ENCODE assay signal across 8 cellular contexts in the genomic region with DNA sequence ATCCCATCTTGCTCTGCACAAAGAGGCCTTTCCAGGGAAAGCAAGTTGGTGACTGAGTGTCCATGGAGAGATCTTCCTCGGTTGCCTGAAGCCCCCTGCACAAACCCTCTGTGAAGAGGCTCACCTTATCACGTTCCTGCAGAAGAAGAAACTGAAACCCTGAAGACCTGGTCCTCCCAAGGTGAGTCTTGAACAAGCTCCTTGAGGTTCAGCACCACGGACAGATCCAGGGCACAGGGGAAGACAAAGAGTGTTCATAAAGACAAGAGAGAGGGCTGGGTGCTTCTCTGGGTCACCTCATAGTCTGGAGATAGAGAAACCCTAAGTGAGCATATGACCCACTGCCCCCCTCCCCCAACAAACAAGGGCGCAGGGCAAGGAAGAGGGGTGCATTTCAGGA. TPM values are rescaled to one million over a fixed set of nuclear protein-coding genes. Genes with fewer than 3 reads are reported as not detected.
DNase-seq lines count a peak whose midpoint lies in the region; ATAC-seq and TF ChIP-seq lines count a peak whose summit lies in the region.

No MANE protein-coding gene starts in this region.

- WGBS in stomach, 5 donors: 6 to 12% (median 8%) methylated on average over 4 of the region's 4 CpGs

- TF ChIP-seq CTCF in fibroblast of pulmonary artery (IDR thresholded peaks at IDR 0.05; ENCODE audit: low read length, missing control alignments) (no peak), stomach (IDR thresholded peaks at IDR 0.05) (no peak)

- H3K27me3 ChIP-seq in stomach: peaks cover 0 to 21% (median 0%) of the 10 kb centered on the region in 3 donors

- H3K27ac ChIP-seq in stomach: no peak overlapping the region

- H3K4me3 ChIP-seq in fibroblast of pulmonary artery (replicated peaks; ENCODE audit: low read depth, low read length): no peak overlapping the region
- no peak overlapping the region for H3K4me3 ChIP-seq in stomach

- no peak for TF ChIP-seq EP300 in stomach (IDR thresholded peaks at IDR 0.05)

- H3K9me3 ChIP-seq in stomach: no peaks in the 10 kb centered on the region

- no peak for TF ChIP-seq POLR2A in stomach (IDR thresholded peaks at IDR 0.05)

- no peak for ATAC-seq in GM21529 (IDR thresholded peaks at IDR 0.05; ENCODE audit: unreplicated experiment)
- ATAC-seq in GM21447 (IDR thresholded peaks at IDR 0.05; ENCODE audit: unreplicated experiment): no peak

- DNase-seq in AG08395 (ENCODE audit: low spot score): peak; percentile 59
- peak; percentile 38 for DNase-seq in HK-2 (ENCODE audit: unreplicated experiment)
- peak; percentile 4 to 7 for DNase-seq in activated CD4-positive, alpha-beta T cell treated with anti-CD3 and anti-CD28 coated beads, Interleukin-2, amount 50 U/mL, for 24 hours (ENCODE audit: low read depth in 1 of 2, low spot score in 1 of 2)
- DNase-seq in fibroblast of pulmonary artery (ENCODE audit: low read depth): peak; percentile 81
- peak; percentile 20 to 41 for DNase-seq in stimulated activated CD4-positive, alpha-beta T cell treated with anti-CD3 and anti-CD28 coated beads, Interleukin-4, amount 100 ng/mL, for 48 hours (ENCODE audit: low read depth in 2 of 2)
- no peak for DNase-seq in stomach

- no peaks in the 10 kb centered on the region for H3K4me1 ChIP-seq in stomach

- H3K36me3 ChIP-seq in stomach: no peaks in the 10 kb centered on the region

- intact Hi-C loops in stomach (cut with DNase I; ENCODE audit: low total_unique reads): no loop called here

RNA-seq across cellular contexts. Expression of gene TBC1D21, which starts 21.7 kb away (rescaled TPM):
- total RNA-seq in stomach: not detected
- polyA plus RNA-seq in stomach: not detected
